ENCODE assay signal across 8 cellular contexts in the genomic region with DNA sequence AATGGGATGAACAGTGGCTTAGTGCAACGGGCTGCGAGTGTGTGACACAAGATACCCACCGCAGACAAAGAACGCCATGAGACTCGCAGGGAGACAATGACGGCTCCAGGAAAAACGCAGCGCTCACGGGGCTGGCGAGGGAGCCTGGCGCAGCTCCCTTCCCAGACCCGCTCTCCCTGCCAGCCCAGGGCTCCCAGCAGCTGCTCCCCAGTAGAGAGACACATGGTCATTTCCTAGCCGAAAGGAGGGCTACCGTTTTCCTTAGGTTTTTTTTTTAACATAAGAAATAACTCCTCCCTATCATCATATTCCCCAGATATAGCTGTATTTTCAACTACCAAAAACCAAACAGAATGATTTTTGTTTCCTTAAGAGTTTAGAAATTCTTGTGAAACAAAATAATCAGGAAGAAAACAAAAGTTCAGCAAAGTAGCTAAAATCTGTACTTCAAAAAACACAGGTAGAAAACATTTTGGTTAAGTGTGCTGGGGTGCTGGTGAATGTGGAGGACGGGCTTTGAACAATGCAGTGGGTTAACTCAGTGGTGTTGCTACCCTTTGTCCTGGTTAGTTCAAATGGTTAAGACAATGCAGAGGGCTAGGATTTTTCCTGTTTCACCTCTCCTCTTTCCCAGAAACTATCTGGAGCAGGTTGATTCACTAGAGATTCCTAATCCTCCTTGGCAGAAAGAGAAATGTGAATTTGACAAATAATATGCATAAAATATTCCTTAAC.
DNase-seq lines count a peak whose midpoint lies in the region; ATAC-seq and TF ChIP-seq lines count a peak whose summit lies in the region.

No MANE protein-coding gene starts in this region.

- peak overlapping the region; percentile 97 for H3K27ac Mint-ChIP-seq in neural crest cell (ENCODE audit: unreplicated experiment)
- no peak overlapping the region for H3K27ac Mint-ChIP-seq in activated naive CD4-positive, alpha-beta T cell treated with anti-CD3 and anti-CD28 coated beads, Interleukin-2, amount 50 U/mL, for 72 hours

- no peaks in the 10 kb centered on the region for H3K27me3 ChIP-seq in fibroblast of lung (ENCODE audit: control insufficient read depth, insufficient read depth, low read length)

- H3K27me3 Mint-ChIP-seq in neural crest cell (ENCODE audit: low read depth): no peaks in the 10 kb centered on the region

- peak overlapping the region; percentile 37 for H3K9ac ChIP-seq in fibroblast of lung (ENCODE audit: insufficient read depth, low read length)

- H3K4me2 ChIP-seq in fibroblast of lung (ENCODE audit: extremely low read depth, insufficient read depth, low read length): peak overlapping the region; percentile 15

- H3K4me1 ChIP-seq in fibroblast of lung (ENCODE audit: control insufficient read depth, extremely low read depth, insufficient read depth, low read length): no peaks in the 10 kb centered on the region

- no peaks in the 10 kb centered on the region for H4K20me1 ChIP-seq in fibroblast of lung (ENCODE audit: control insufficient read depth, extremely low read depth, insufficient read depth, low read length)

- H3K9me3 Mint-ChIP-seq in neural crest cell: no peaks in the 10 kb centered on the region
- H3K9me3 Mint-ChIP-seq in activated naive CD4-positive, alpha-beta T cell treated with anti-CD3 and anti-CD28 coated beads, Interleukin-2, amount 50 U/mL, for 72 hours: no peaks in the 10 kb centered on the region

- H3K36me3 ChIP-seq in fibroblast of lung (ENCODE audit: control insufficient read depth, insufficient read depth, low read length): no peaks in the 10 kb centered on the region

- peak overlapping the region; percentile 13 for H2AFZ ChIP-seq in fibroblast of lung (ENCODE audit: low read length)

- DNase-seq in NCI-H510A (lab: John Stamatoyannopoulos, UW) (peak; percentile 3), fibroblast of lung (ENCODE audit: low read depth in 2 of 2) (peak; percentile 51 to 73), neural crest cell (ENCODE audit: low read depth, low spot score) (peak; percentile 39)
- no peak for DNase-seq in activated naive CD4-positive, alpha-beta T cell treated with anti-CD3 and anti-CD28 coated beads, Interleukin-2, amount 50 U/mL, for 72 hours (ENCODE audit: low spot score in 2 of 2)

- H3K36me3 Mint-ChIP-seq in neural crest cell (ENCODE audit: low read depth): no peaks in the 10 kb centered on the region
- no peaks in the 10 kb centered on the region for H3K36me3 Mint-ChIP-seq in activated naive CD4-positive, alpha-beta T cell treated with anti-CD3 and anti-CD28 coated beads, Interleukin-2, amount 50 U/mL, for 72 hours

- no peaks in the 10 kb centered on the region for H3K9me3 ChIP-seq in fibroblast of lung (ENCODE audit: control insufficient read depth, insufficient read depth, low read depth, low read length)

- ATAC-seq in GM19324 (IDR thresholded peaks at IDR 0.05; ENCODE audit: low FRiP score, unreplicated experiment) (no peak), GM18909 (IDR thresholded peaks at IDR 0.05; ENCODE audit: poor library complexity, unreplicated experiment) (no peak), HG03442 (IDR thresholded peaks at IDR 0.05; ENCODE audit: unreplicated experiment) (no peak)
- ATAC-seq in activated naive CD4-positive, alpha-beta T cell treated with anti-CD3 and anti-CD28 coated beads, Interleukin-2, amount 50 U/mL, for 72 hours: no peak

- H3K4me3 ChIP-seq in fibroblast of lung (replicated peaks in 1 of 4; ENCODE audit: control extremely low read depth in 1 of 4, insufficient read depth in 1 of 4, low read depth in 3 of 4, low read length in 4 of 4): peak overlapping the region in 2 of 4 experiments; percentile 48 to 52

- H3K79me2 ChIP-seq in fibroblast of lung (ENCODE audit: control insufficient read depth, insufficient read depth, low read length): no peaks in the 10 kb centered on the region

- peaks cover 64% of the 10 kb centered on the region for H3K4me1 Mint-ChIP-seq in neural crest cell

- H3K27ac ChIP-seq in C4-2B (0 out of 2 replicates have a peak overlapping the region, but pooled peaks have one; percentile 30), fibroblast of lung (ENCODE audit: insufficient read depth, low read length) (no peak overlapping the region)

- no peak for TF ChIP-seq CTCF in C4-2B (conservative IDR thresholded peaks at IDR 0.05)
- TF ChIP-seq CTCF in fibroblast of lung (conservative IDR thresholded peaks at IDR 0.05 in 1 of 2, IDR thresholded peaks at IDR 0.05 in 1 of 2; ENCODE audit: low read depth in 1 of 2, low read length in 2 of 2): no peak
- TF ChIP-seq CTCF in neural crest cell (conservative IDR thresholded peaks at IDR 0.05): no peak

- peak overlapping the region; percentile 56 for H3K4me3 Mint-ChIP-seq in neural crest cell

Comparison
In these comparisons a context has a peak if more than half of its experiments do, and no peak if none do; other contexts are left out.
1. DNase-seq: peak in NCI-H510A (single experiment), fibroblast of lung (2 of 2) and neural crest cell (single experiment); none in activated naive CD4-positive, alpha-beta T cell treated with anti-CD3 and anti-CD28 coated beads, Interleukin-2, amount 50 U/mL, for 72 hours (0 of 2).